In genomic region chr5:107878676-107879075, GRCh38 we compare ENCODE assay signal across 18 cellular contexts.
"Had no signal": no experiment of that assay in that cellular context is flagged by ENCODE, and none has a peak within 500 bp of the region (broad histone marks: within the 10 kb centered on the region; RNA-seq: fewer than 3 reads in every experiment).

No MANE protein-coding gene starts in this region.

- H3K27me3 Mint-ChIP-seq: activated CD4-positive, alpha-beta T cell treated with anti-CD3 and anti-CD28 coated beads, Interleukin-2, amount 10 ng/mL, durations not matched to agents 7 days and 5 days; activated T-helper 17 cell treated with anti-CD3 and anti-CD28 coated beads, Interleukin-2, amount 50 U/mL, for 72 hours; brain had no signal

- ATAC-seq: activated T-helper 17 cell treated with anti-CD3 and anti-CD28 coated beads, Interleukin-2, amount 50 U/mL, for 72 hours; foreskin keratinocyte; pancreas; stimulated activated effector memory CD8-positive, alpha-beta T cell treated with anti-CD3 and anti-CD28 coated beads, Interleukin-12 subunit alpha, Interleukin-12 subunit beta, amount 100 ng/mL, for 72 hours had no signal

- H3K27ac Mint-ChIP-seq: activated CD4-positive, alpha-beta T cell treated with anti-CD3 and anti-CD28 coated beads, Interleukin-2, amount 10 ng/mL, durations not matched to agents 7 days and 5 days; activated naive CD4-positive, alpha-beta T cell treated with anti-CD3 and anti-CD28 coated beads for 36 hours; activated T-helper 17 cell treated with anti-CD3 and anti-CD28 coated beads, Interleukin-2, amount 50 U/mL, for 72 hours; stimulated activated effector memory CD8-positive, alpha-beta T cell treated with anti-CD3 and anti-CD28 coated beads, Interleukin-12 subunit alpha, Interleukin-12 subunit beta, amount 100 ng/mL, for 72 hours had no signal

- H3K36me3 ChIP-seq: pancreas, right atrium auricular region, transverse colon had no signal

- H3K9me3 ChIP-seq: esophagus muscularis mucosa, left ventricle myocardium inferior, pancreas, right atrium auricular region, transverse colon had no signal

- DNase-seq: activated CD4-positive, alpha-beta T cell treated with anti-CD3 and anti-CD28 coated beads, Interleukin-2, amount 10 ng/mL, durations not matched to agents 7 days and 5 days; activated CD4-positive, CD25-positive, alpha-beta regulatory T cell; activated naive CD4-positive, alpha-beta T cell treated with anti-CD3 and anti-CD28 coated beads for 36 hours; activated T-cell treated with anti-CD3 and anti-CD28 coated beads for 4 hours; dermis blood vessel endothelial cell; foreskin keratinocyte; left ventricle myocardium inferior; pancreas; small intestine; transverse colon had no signal

- H3K4me3 ChIP-seq: esophagus muscularis mucosa, left ventricle myocardium inferior, pancreas, right atrium auricular region, SK-N-MC, transverse colon had no signal

- H3K27me3 ChIP-seq: esophagus muscularis mucosa, foreskin keratinocyte, pancreas, right atrium auricular region, transverse colon had no signal

- H3K9me3 Mint-ChIP-seq: activated naive CD4-positive, alpha-beta T cell treated with anti-CD3 and anti-CD28 coated beads for 36 hours; activated T-helper 17 cell treated with anti-CD3 and anti-CD28 coated beads, Interleukin-2, amount 50 U/mL, for 72 hours; brain; stimulated activated effector memory CD8-positive, alpha-beta T cell treated with anti-CD3 and anti-CD28 coated beads, Interleukin-12 subunit alpha, Interleukin-12 subunit beta, amount 100 ng/mL, for 72 hours had no signal

- H3K4me1 ChIP-seq: esophagus muscularis mucosa, foreskin keratinocyte, left ventricle myocardium inferior, right atrium auricular region, transverse colon had no signal

- H3K27ac ChIP-seq: esophagus muscularis mucosa, foreskin keratinocyte, left ventricle myocardium inferior, pancreas, right atrium auricular region, SK-N-MC, transverse colon had no signal

- H3K36me3 Mint-ChIP-seq: brain; stimulated activated effector memory CD8-positive, alpha-beta T cell treated with anti-CD3 and anti-CD28 coated beads, Interleukin-12 subunit alpha, Interleukin-12 subunit beta, amount 100 ng/mL, for 72 hours had no signal

- FAIRE-seq: endometrium, keratinocyte, pancreas, small intestine had no signal

- H3K4me3 Mint-ChIP-seq: activated CD4-positive, alpha-beta T cell treated with anti-CD3 and anti-CD28 coated beads, Interleukin-2, amount 10 ng/mL, durations not matched to agents 7 days and 5 days; activated naive CD4-positive, alpha-beta T cell treated with anti-CD3 and anti-CD28 coated beads for 36 hours; activated T-helper 17 cell treated with anti-CD3 and anti-CD28 coated beads, Interleukin-2, amount 50 U/mL, for 72 hours; brain; stimulated activated effector memory CD8-positive, alpha-beta T cell treated with anti-CD3 and anti-CD28 coated beads, Interleukin-12 subunit alpha, Interleukin-12 subunit beta, amount 100 ng/mL, for 72 hours had no signal

- H3K4me1 Mint-ChIP-seq: activated T-helper 17 cell treated with anti-CD3 and anti-CD28 coated beads, Interleukin-2, amount 50 U/mL, for 72 hours; stimulated activated effector memory CD8-positive, alpha-beta T cell treated with anti-CD3 and anti-CD28 coated beads, Interleukin-12 subunit alpha, Interleukin-12 subunit beta, amount 100 ng/mL, for 72 hours had no signal
